Comparison of ENCODE assay signal across 18 cellular contexts in genomic region chr17:75093543-75094158, GRCh38. TPM values are rescaled to one million over a fixed set of nuclear protein-coding genes. Genes with fewer than 3 reads are reported as not detected.
DNase-seq lines count a peak whose midpoint lies in the region; ATAC-seq and TF ChIP-seq lines count a peak whose summit lies in the region.
"Had no signal": no experiment of that assay in that cellular context is flagged by ENCODE, and none has a peak within 500 bp of the region (broad histone marks: within the 10 kb centered on the region; RNA-seq: fewer than 3 reads in every experiment).

No MANE protein-coding gene starts in this region.

- intact Hi-C loops in cardiac septum (cut with DNase I): no loop called here

- H3K36me3 ChIP-seq in right atrium auricular region (peaks cover 8% of the 10 kb centered on the region), osteoblast (ENCODE audit: insufficient read depth, low read length) (peaks cover 10% of the 10 kb centered on the region)
- H3K36me3 ChIP-seq: right lobe of liver had no signal

- peaks cover 13% of the 10 kb centered on the region for H4K20me1 ChIP-seq in osteoblast (ENCODE audit: insufficient read depth, low read length)

- H3K27me3 ChIP-seq in right atrium auricular region (no peaks in the 10 kb centered on the region), osteoblast (ENCODE audit: insufficient read depth, low read length) (no peaks in the 10 kb centered on the region)
- H3K27me3 ChIP-seq: heart left ventricle, right lobe of liver had no signal

- DNase-seq in right atrium auricular region (ENCODE audit: low spot score) (no peak), cardiac septum (ENCODE audit: low spot score) (no peak), islet precursor cell (peak; percentile 85), osteoblast (ENCODE audit: insufficient read length, low spot score, missing footprints) (peak; percentile 51), DMS 273 treated with DMSO at 0.1 percent for 48 hours (lab: John Stamatoyannopoulos, UW) (no peak)
- no peak for DNase-seq in activated T-cell treated with anti-CD3 and anti-CD28 coated beads, Interleukin-2, amount 50 U/mL, for 72 hours
- DNase-seq: activated CD4-positive, alpha-beta T cell treated with anti-CD3 and anti-CD28 coated beads, Interleukin-2, amount 10 ng/mL, durations not matched to agents 7 days and 5 days; activated CD8-positive, alpha-beta memory T cell treated with anti-CD3 and anti-CD28 coated beads, Interleukin-2, amount 50 U/mL, for 4 hours; activated naive CD4-positive, alpha-beta T cell; GDM1; heart left ventricle; NCI-H2171 treated with DMSO at 0.1 percent for 48 hours; NCI-H82; stimulated activated naive CD4-positive, alpha-beta T cell treated with Interleukin-2 at 50 U/mL for 16 hours had no signal

- no peak overlapping the region for H2AFZ ChIP-seq in osteoblast (ENCODE audit: low read length)

- no peaks in the 10 kb centered on the region for H3K9me3 Mint-ChIP-seq in activated T-cell treated with anti-CD3 and anti-CD28 coated beads, Interleukin-2, amount 50 U/mL, for 72 hours
- H3K9me3 Mint-ChIP-seq: activated CD4-positive, alpha-beta T cell treated with anti-CD3 and anti-CD28 coated beads, Interleukin-2, amount 10 ng/mL, durations not matched to agents 7 days and 5 days had no signal

- no peak overlapping the region for H3K4me3 Mint-ChIP-seq in activated T-cell treated with anti-CD3 and anti-CD28 coated beads, Interleukin-2, amount 50 U/mL, for 72 hours
- H3K4me3 Mint-ChIP-seq: activated CD4-positive, alpha-beta T cell treated with anti-CD3 and anti-CD28 coated beads, Interleukin-2, amount 10 ng/mL, durations not matched to agents 7 days and 5 days had no signal

- peaks cover 34% of the 10 kb centered on the region for H3K4me1 Mint-ChIP-seq in activated T-cell treated with anti-CD3 and anti-CD28 coated beads, Interleukin-2, amount 50 U/mL, for 72 hours (ENCODE audit: low read depth)

- H3K27ac ChIP-seq in right atrium auricular region: peak overlapping the region; percentile 16 to 56
- no peak overlapping the region for H3K27ac ChIP-seq in osteoblast (ENCODE audit: low read depth, low read length)
- H3K27ac ChIP-seq: 22Rv1, right lobe of liver had no signal

- H3K27me3 Mint-ChIP-seq in activated T-cell treated with anti-CD3 and anti-CD28 coated beads, Interleukin-2, amount 50 U/mL, for 72 hours (ENCODE audit: low read depth): no peaks in the 10 kb centered on the region
- H3K27me3 Mint-ChIP-seq: activated CD4-positive, alpha-beta T cell treated with anti-CD3 and anti-CD28 coated beads, Interleukin-2, amount 10 ng/mL, durations not matched to agents 7 days and 5 days had no signal

- no peaks in the 10 kb centered on the region for H3K9me3 ChIP-seq in right atrium auricular region
- no peaks in the 10 kb centered on the region for H3K9me3 ChIP-seq in osteoblast (ENCODE audit: low read depth, low read length)
- H3K9me3 ChIP-seq: heart left ventricle, right lobe of liver had no signal

- TF ChIP-seq CTCF in right atrium auricular region (IDR thresholded peaks at IDR 0.05): no peak
- TF ChIP-seq CTCF in osteoblast (IDR thresholded peaks at IDR 0.05; ENCODE audit: extremely low read depth, low read depth, low read length): no peak

- no peak overlapping the region for H3K27ac Mint-ChIP-seq in activated T-cell treated with anti-CD3 and anti-CD28 coated beads, Interleukin-2, amount 50 U/mL, for 72 hours

- H3K79me2 ChIP-seq in osteoblast (ENCODE audit: insufficient read depth, low read length): peaks cover 29% of the 10 kb centered on the region

- ATAC-seq in activated T-cell treated with anti-CD3 and anti-CD28 coated beads, Interleukin-2, amount 50 U/mL, for 72 hours (replicated peaks in 1 of 2): no peak
- ATAC-seq in HG03196 (IDR thresholded peaks at IDR 0.05; ENCODE audit: unreplicated experiment) (no peak), HG03135 (IDR thresholded peaks at IDR 0.05; ENCODE audit: unreplicated experiment) (no peak)
- ATAC-seq: heart left ventricle, right lobe of liver had no signal

- H3K4me2 ChIP-seq in osteoblast (ENCODE audit: insufficient read depth, low read length): no peak overlapping the region

- H3K4me3 ChIP-seq in right atrium auricular region (no peak overlapping the region), osteoblast (ENCODE audit: insufficient read depth, low read length) (no peak overlapping the region)
- H3K4me3 ChIP-seq: heart left ventricle, right lobe of liver had no signal

- H3K4me1 ChIP-seq in right atrium auricular region (peaks cover 0 to 49% of the 10 kb centered on the region in 2 donors), osteoblast (ENCODE audit: insufficient read depth, low read length) (peaks cover 17% of the 10 kb centered on the region)

- no peaks in the 10 kb centered on the region for H3K36me3 Mint-ChIP-seq in activated T-cell treated with anti-CD3 and anti-CD28 coated beads, Interleukin-2, amount 50 U/mL, for 72 hours (ENCODE audit: insufficient read depth in 2 of 2)

RNA-seq across cellular contexts. Expression of gene SLC16A5, which starts 5.9 kb away (rescaled TPM):
- total RNA-seq in right atrium auricular region (10 to 100 TPM; 16.5 to 34.1 TPM), cardiac septum (22.7 TPM), osteoblast (16.3 and 19.2 TPM in 2 replicates)
- 1 to 10 TPM; 7.5 to 9.8 TPM for total RNA-seq in activated T-cell treated with anti-CD3 and anti-CD28 coated beads, Interleukin-2, amount 50 U/mL, for 72 hours

RNA-seq across cellular contexts. Expression of gene ARMC7, which starts 16.1 kb away (rescaled TPM):
- total RNA-seq in right atrium auricular region (1 to 10 TPM; 4.9 to 9.5 TPM), cardiac septum (8.0 TPM), osteoblast (3.2 and 3.3 TPM in 2 replicates)
- total RNA-seq in activated T-cell treated with anti-CD3 and anti-CD28 coated beads, Interleukin-2, amount 50 U/mL, for 72 hours: 10 to 100 TPM; 10.6 to 12.9 TPM

RNA-seq across cellular contexts. Expression of gene NT5C, which starts 37.9 kb away (rescaled TPM):
- total RNA-seq in right atrium auricular region: 10 to 100 TPM; 41.4 to 77.5 TPM
- 27.7 TPM for total RNA-seq in cardiac septum
- 48.1 and 53.9 TPM in 2 replicates for total RNA-seq in osteoblast
- 10 to 100 TPM; 56.5 to 65.9 TPM for total RNA-seq in activated T-cell treated with anti-CD3 and anti-CD28 coated beads, Interleukin-2, amount 50 U/mL, for 72 hours

RNA-seq across cellular contexts. Expression of gene KCTD2, which starts 46.6 kb away (rescaled TPM):
- total RNA-seq in right atrium auricular region (10 to 100 TPM; 17.9 to 28.4 TPM), cardiac septum (43.2 TPM), osteoblast (19.7 and 20.3 TPM in 2 replicates)
- total RNA-seq in activated T-cell treated with anti-CD3 and anti-CD28 coated beads, Interleukin-2, amount 50 U/mL, for 72 hours: 10 to 100 TPM; 21.4 to 24.1 TPM

RNA-seq across cellular contexts. Expression of gene ATP5PD, which starts 46.9 kb away (rescaled TPM):
- total RNA-seq in right atrium auricular region: 100 to 1,000 TPM; 675 to 871 TPM
- 616 TPM for total RNA-seq in cardiac septum
- 240 and 278 TPM in 2 replicates for total RNA-seq in osteoblast
- 100 to 1,000 TPM; 125 to 147 TPM for total RNA-seq in activated T-cell treated with anti-CD3 and anti-CD28 coated beads, Interleukin-2, amount 50 U/mL, for 72 hours

Comparison
In these comparisons a context has a peak if more than half of its experiments do, and no peak if none do; other contexts are left out.
1. DNase-seq: peak in islet precursor cell (single experiment) and osteoblast (single experiment); none in right atrium auricular region (single experiment), cardiac septum (single experiment), activated T-cell treated with anti-CD3 and anti-CD28 coated beads, Interleukin-2, amount 50 U/mL, for 72 hours (0 of 2) and DMS 273 treated with DMSO at 0.1 percent for 48 hours (single experiment).